ENCODE assay signal across 14 cellular contexts in the genomic region with DNA sequence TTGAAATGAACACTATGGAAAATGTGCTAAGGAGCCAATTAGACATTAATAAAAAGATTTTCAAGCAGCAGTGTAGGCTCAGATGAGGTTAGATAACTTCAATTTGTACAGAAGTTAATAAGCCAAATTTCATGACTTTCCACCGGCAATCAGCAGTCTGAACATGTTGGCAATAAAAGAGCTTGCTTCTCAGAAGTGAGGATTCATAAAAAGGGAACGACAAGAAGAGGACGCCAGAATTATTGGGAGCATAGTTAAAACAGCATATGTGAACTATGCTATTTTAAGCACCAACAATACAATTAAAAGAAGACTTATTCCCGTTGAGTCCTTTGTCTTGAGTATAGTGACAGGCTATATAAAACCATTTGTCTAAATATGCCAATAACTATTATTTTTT.
DNase-seq lines count a peak whose midpoint lies in the region; ATAC-seq lines count a peak whose summit lies in the region.
"Had no signal": no experiment of that assay in that cellular context is flagged by ENCODE, and none has a peak within 500 bp of the region (broad histone marks: within the 10 kb centered on the region; RNA-seq: fewer than 3 reads in every experiment).

No MANE protein-coding gene starts in this region.

- in situ Hi-C loops in G401 (cut with HindIII; ENCODE audit: low sequenced_read_pairs), result no loop called here

- ATAC-seq in GM18520 (IDR thresholded peaks at IDR 0.05; ENCODE audit: unreplicated experiment) (no peak), HG03457 (IDR thresholded peaks at IDR 0.05; ENCODE audit: unreplicated experiment) (no peak)
- ATAC-seq: A549; CD8-positive, alpha-beta T cell; GM12878 had no signal

- DNase-seq in G401 (ENCODE audit: low spot score) (peak; percentile 75), cerebellum (ENCODE audit: low spot score) (peak; percentile 31), putamen (ENCODE audit: low spot score) (peak; percentile 19)
- DNase-seq: AML-193; Caco-2; Calu3; CD4-positive, alpha-beta T cell; CD8-positive, alpha-beta T cell; DMS79 treated with DMSO at 0.1 percent for 48 hours; GDM1 had no signal

Comparison
In these comparisons a context has a peak if more than half of its experiments do, and no peak if none do; other contexts are left out.
1. DNase-seq: peak in every context shown above with its lines; median percentile 75 in G401; 31 in cerebellum; 19 in putamen.